ENCODE assay signal across 24 cellular contexts in the genomic region with DNA sequence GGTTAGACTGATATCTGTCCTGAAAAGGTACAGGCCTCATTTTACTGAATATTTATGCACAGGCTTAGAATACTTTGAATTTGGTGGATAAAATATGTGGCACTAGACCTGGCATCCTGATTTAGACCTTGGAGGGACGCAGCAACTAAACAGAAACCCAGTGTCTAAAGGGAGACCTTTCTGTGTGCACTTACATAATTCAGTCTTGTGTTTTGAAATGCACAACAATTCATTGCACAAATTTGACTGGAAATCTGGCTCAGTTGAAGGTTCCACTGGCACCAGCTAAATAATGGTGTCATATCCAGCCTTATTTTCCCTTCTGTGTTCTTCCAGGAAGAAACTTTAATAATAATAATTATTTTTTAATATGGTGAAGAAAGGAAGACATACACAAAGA.
"Had no signal": no experiment of that assay in that cellular context is flagged by ENCODE, and none has a peak within 500 bp of the region (broad histone marks: within the 10 kb centered on the region; RNA-seq: fewer than 3 reads in every experiment).

No MANE protein-coding gene starts in this region.

- H3K9ac ChIP-seq: parathyroid adenoma had no signal

- H3K36me3 Mint-ChIP-seq: brain, natural killer cell had no signal

- H3K4me2 ChIP-seq: smooth muscle cell had no signal

- H3K27ac Mint-ChIP-seq: activated CD4-positive, alpha-beta T cell treated with anti-CD3 and anti-CD28 coated beads, Interleukin-2, amount 10 ng/mL, durations not matched to agents 7 days and 5 days; activated CD8-positive, alpha-beta memory T cell treated with anti-CD3 and anti-CD28 coated beads, Interleukin-2, amount 10 ng/mL, durations not matched to agents 7 days and 5 days; activated CD8-positive, alpha-beta T cell treated with anti-CD3 and anti-CD28 coated beads for 36 hours; activated naive CD4-positive, alpha-beta T cell treated with anti-CD3 and anti-CD28 coated beads, Interleukin-2, amount 50 U/mL, for 24 hours; natural killer cell; T-helper 2 cell treated with Interferon-gamma antibody and Interleukin-4, amounts not matched to agents 5 μg/mL and 100 μg/mL, for 36 hours had no signal

- H3K4me3 ChIP-seq: sigmoid colon, smooth muscle cell, testis, uterus had no signal

- H2AFZ ChIP-seq: parathyroid adenoma had no signal

- DNase-seq: activated CD4-positive, alpha-beta T cell treated with anti-CD3 and anti-CD28 coated beads, Interleukin-2, amount 10 ng/mL, durations not matched to agents 7 days and 5 days; activated CD4-positive, CD25-positive, alpha-beta regulatory T cell treated with anti-CD3 and anti-CD28 coated beads, Interleukin-2, amount 50 U/mL, for 72 hours; activated CD8-positive, alpha-beta memory T cell treated with anti-CD3 and anti-CD28 coated beads, Interleukin-2, amount 10 ng/mL, durations not matched to agents 7 days and 5 days; activated CD8-positive, alpha-beta T cell treated with anti-CD3 and anti-CD28 coated beads for 36 hours; activated gamma-delta T cell; activated T-cell treated with anti-CD3 and anti-CD28 coated beads for 4 hours; aorta; central memory CD4-positive, alpha-beta T cell; foreskin fibroblast; kidney; midbrain; natural killer cell; sigmoid colon; stimulated activated CD4-positive, alpha-beta T cell treated with anti-CD3 and anti-CD28 coated beads, Interleukin-15, amount 100 ng/mL, for 24 hours; testis; trophoblast cell; uterus; WERI-Rb-1 had no signal

- ATAC-seq: activated CD8-positive, alpha-beta memory T cell treated with anti-CD3 and anti-CD28 coated beads, Interleukin-2, amount 10 ng/mL, durations not matched to agents 7 days and 5 days; activated CD8-positive, alpha-beta T cell treated with anti-CD3 and anti-CD28 coated beads for 36 hours had no signal

- H3K4me1 ChIP-seq: parathyroid adenoma, uterus had no signal

- H3K27me3 Mint-ChIP-seq: activated CD4-positive, alpha-beta T cell treated with anti-CD3 and anti-CD28 coated beads, Interleukin-2, amount 10 ng/mL, durations not matched to agents 7 days and 5 days; activated CD8-positive, alpha-beta memory T cell treated with anti-CD3 and anti-CD28 coated beads, Interleukin-2, amount 10 ng/mL, durations not matched to agents 7 days and 5 days; activated CD8-positive, alpha-beta T cell treated with anti-CD3 and anti-CD28 coated beads for 36 hours; activated naive CD4-positive, alpha-beta T cell treated with anti-CD3 and anti-CD28 coated beads, Interleukin-2, amount 50 U/mL, for 24 hours; brain; stimulated activated memory B cell treated with anti-CD40 and anti-IgM and Interleukin-4, amounts not matched to agents 10 μg/mL and 1 μg/mL and 100 μg/mL, for 72 hours had no signal

- H3K4me3 Mint-ChIP-seq: activated CD4-positive, alpha-beta T cell treated with anti-CD3 and anti-CD28 coated beads, Interleukin-2, amount 10 ng/mL, durations not matched to agents 7 days and 5 days; activated CD8-positive, alpha-beta memory T cell treated with anti-CD3 and anti-CD28 coated beads, Interleukin-2, amount 10 ng/mL, durations not matched to agents 7 days and 5 days; activated CD8-positive, alpha-beta T cell treated with anti-CD3 and anti-CD28 coated beads for 36 hours; activated naive CD4-positive, alpha-beta T cell treated with anti-CD3 and anti-CD28 coated beads, Interleukin-2, amount 50 U/mL, for 24 hours; brain; natural killer cell; stimulated activated memory B cell treated with anti-CD40 and anti-IgM and Interleukin-4, amounts not matched to agents 10 μg/mL and 1 μg/mL and 100 μg/mL, for 72 hours; T-helper 2 cell treated with Interferon-gamma antibody and Interleukin-4, amounts not matched to agents 5 μg/mL and 100 μg/mL, for 36 hours had no signal

- H3K9me3 ChIP-seq: sigmoid colon, testis, uterus had no signal

- H3K27ac ChIP-seq: parathyroid adenoma, sigmoid colon, testis, uterus, WERI-Rb-1 had no signal

- H3K36me3 ChIP-seq: sigmoid colon, uterus, WERI-Rb-1 had no signal

- H3K27me3 ChIP-seq: sigmoid colon, testis, uterus had no signal
